ENCODE assay signal across 1 cellular context in the genomic region with DNA sequence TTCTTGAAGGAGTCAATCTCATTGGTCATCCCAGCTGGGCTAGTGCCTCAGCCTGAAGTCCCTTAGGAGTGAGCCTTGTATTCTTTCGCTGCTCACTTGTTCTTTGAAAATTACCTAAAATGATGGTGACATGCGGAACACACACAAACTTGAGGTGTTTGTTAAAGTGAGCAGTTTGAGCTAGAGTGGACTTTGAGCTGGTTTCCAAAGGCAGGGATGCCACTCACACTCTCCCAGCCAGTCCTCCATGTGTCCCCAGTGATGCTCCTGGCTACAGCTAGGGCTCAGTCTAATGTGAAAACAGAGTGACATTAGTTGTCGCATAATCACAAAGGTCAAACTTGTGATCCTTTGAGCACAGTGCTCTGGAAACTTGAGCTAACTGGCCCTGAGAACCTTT.
A peak's percentile ranks its signal among the peaks of the same experiment; 100 is the strongest.
TF ChIP-seq lines count a peak whose summit lies in the region.

No MANE protein-coding gene starts in this region.

TF ChIP-seq in HepG2, 621 proteins besides CTCF, POLR2A, EP300 and RAD21 (continued from another document and continues in another):
- TF ChIP-seq, protein P1, sequence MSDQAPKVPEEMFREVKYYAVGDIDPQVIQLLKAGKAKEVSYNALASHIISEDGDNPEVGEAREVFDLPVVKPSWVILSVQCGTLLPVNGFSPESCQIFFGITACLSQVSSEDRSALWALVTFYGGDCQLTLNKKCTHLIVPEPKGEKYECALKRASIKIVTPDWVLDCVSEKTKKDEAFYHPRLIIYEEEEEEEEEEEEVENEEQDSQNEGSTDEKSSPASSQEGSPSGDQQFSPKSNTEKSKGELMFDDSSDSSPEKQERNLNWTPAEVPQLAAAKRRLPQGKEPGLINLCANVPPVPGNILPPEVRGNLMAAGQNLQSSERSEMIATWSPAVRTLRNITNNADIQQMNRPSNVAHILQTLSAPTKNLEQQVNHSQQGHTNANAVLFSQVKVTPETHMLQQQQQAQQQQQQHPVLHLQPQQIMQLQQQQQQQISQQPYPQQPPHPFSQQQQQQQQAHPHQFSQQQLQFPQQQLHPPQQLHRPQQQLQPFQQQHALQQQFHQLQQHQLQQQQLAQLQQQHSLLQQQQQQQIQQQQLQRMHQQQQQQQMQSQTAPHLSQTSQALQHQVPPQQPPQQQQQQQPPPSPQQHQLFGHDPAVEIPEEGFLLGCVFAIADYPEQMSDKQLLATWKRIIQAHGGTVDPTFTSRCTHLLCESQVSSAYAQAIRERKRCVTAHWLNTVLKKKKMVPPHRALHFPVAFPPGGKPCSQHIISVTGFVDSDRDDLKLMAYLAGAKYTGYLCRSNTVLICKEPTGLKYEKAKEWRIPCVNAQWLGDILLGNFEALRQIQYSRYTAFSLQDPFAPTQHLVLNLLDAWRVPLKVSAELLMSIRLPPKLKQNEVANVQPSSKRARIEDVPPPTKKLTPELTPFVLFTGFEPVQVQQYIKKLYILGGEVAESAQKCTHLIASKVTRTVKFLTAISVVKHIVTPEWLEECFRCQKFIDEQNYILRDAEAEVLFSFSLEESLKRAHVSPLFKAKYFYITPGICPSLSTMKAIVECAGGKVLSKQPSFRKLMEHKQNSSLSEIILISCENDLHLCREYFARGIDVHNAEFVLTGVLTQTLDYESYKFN (CRISPR knock-in tag; conservative IDR thresholded peaks at IDR 0.05) = peak; percentile 23; the same call in 1 of the 2 replicates
- no peak for TF ChIP-seq ZNF451 (CRISPR knock-in tag; IDR thresholded peaks at IDR 0.05)
- TF ChIP-seq TMF1 (CRISPR knock-in tag; IDR thresholded peaks at IDR 0.05; ENCODE audit: low read depth) = no peak
- TF ChIP-seq ZNF670 (CRISPR knock-in tag; IDR thresholded peaks at IDR 0.05; ENCODE audit: borderline replicate concordance) = no peak
- TF ChIP-seq THAP11 (CRISPR knock-in tag; IDR thresholded peaks at IDR 0.05) = 0 out of 2 replicates have a peak, but pooled peaks have one; percentile 12
- no peak for TF ChIP-seq ZNF776 (CRISPR knock-in tag; IDR thresholded peaks at IDR 0.05)
- TF ChIP-seq MED1 (CRISPR knock-in tag; IDR thresholded peaks at IDR 0.05) = peak; percentile 45; the same call in 1 of the 2 replicates
- TF ChIP-seq, protein P2, sequence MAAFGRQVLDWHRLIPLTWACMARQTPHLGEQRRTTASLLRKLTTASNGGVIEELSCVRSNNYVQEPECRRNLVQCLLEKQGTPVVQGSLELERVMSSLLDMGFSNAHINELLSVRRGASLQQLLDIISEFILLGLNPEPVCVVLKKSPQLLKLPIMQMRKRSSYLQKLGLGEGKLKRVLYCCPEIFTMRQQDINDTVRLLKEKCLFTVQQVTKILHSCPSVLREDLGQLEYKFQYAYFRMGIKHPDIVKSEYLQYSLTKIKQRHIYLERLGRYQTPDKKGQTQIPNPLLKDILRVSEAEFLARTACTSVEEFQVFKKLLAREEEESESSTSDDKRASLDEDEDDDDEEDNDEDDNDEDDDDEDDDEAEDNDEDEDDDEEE (CRISPR knock-in tag; IDR thresholded peaks at IDR 0.05) = 0 out of 2 replicates have a peak, but pooled peaks have one; percentile 41
- TF ChIP-seq, protein P3, sequence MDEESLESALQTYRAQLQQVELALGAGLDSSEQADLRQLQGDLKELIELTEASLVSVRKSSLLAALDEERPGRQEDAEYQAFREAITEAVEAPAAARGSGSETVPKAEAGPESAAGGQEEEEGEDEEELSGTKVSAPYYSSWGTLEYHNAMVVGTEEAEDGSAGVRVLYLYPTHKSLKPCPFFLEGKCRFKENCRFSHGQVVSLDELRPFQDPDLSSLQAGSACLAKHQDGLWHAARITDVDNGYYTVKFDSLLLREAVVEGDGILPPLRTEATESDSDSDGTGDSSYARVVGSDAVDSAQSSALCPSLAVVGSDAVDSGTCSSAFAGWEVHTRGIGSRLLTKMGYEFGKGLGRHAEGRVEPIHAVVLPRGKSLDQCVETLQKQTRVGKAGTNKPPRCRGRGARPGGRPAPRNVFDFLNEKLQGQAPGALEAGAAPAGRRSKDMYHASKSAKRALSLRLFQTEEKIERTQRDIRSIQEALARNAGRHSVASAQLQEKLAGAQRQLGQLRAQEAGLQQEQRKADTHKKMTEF (CRISPR knock-in tag; IDR thresholded peaks at IDR 0.05) = no peak
- TF ChIP-seq NCOA5 (CRISPR knock-in tag; IDR thresholded peaks at IDR 0.05) = no peak
- no peak for TF ChIP-seq ZNF570 (CRISPR knock-in tag; IDR thresholded peaks at IDR 0.05; ENCODE audit: borderline replicate concordance)
- no peak for TF ChIP-seq ATF7-NPFF (CRISPR knock-in tag; IDR thresholded peaks at IDR 0.05; ENCODE audit: low read depth)
- TF ChIP-seq, protein P4, sequence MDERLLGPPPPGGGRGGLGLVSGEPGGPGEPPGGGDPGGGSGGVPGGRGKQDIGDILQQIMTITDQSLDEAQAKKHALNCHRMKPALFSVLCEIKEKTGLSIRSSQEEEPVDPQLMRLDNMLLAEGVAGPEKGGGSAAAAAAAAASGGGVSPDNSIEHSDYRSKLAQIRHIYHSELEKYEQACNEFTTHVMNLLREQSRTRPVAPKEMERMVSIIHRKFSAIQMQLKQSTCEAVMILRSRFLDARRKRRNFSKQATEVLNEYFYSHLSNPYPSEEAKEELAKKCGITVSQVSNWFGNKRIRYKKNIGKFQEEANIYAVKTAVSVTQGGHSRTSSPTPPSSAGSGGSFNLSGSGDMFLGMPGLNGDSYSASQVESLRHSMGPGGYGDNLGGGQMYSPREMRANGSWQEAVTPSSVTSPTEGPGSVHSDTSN (CRISPR knock-in tag; IDR thresholded peaks at IDR 0.05) = peak; percentile 53; the same call in 1 of the 2 replicates
- no peak for TF ChIP-seq GTF3A (CRISPR knock-in tag; conservative IDR thresholded peaks at IDR 0.05)
- no peak for TF ChIP-seq EEA1 (CRISPR knock-in tag; IDR thresholded peaks at IDR 0.05; ENCODE audit: borderline replicate concordance)
- TF ChIP-seq, protein P5, sequence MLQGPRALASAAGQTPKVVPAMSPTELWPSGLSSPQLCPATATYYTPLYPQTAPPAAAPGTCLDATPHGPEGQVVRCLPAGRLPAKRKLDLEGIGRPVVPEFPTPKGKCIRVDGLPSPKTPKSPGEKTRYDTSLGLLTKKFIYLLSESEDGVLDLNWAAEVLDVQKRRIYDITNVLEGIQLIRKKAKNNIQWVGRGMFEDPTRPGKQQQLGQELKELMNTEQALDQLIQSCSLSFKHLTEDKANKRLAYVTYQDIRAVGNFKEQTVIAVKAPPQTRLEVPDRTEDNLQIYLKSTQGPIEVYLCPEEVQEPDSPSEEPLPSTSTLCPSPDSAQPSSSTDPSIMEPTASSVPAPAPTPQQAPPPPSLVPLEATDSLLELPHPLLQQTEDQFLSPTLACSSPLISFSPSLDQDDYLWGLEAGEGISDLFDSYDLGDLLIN (CRISPR knock-in tag; IDR thresholded peaks at IDR 0.05; ENCODE audit: borderline replicate concordance) = no peak
- no peak for TF ChIP-seq ZFP41 (CRISPR knock-in tag; IDR thresholded peaks at IDR 0.05; ENCODE audit: borderline replicate concordance)
- no peak for TF ChIP-seq ELF4 (CRISPR knock-in tag; IDR thresholded peaks at IDR 0.05; ENCODE audit: borderline replicate concordance)
- TF ChIP-seq ZNF569 (CRISPR knock-in tag; IDR thresholded peaks at IDR 0.05; ENCODE audit: borderline replicate concordance) = no peak
- TF ChIP-seq ZNF790 (CRISPR knock-in tag; IDR thresholded peaks at IDR 0.05; ENCODE audit: borderline replicate concordance) = no peak
- no peak for TF ChIP-seq SIN3B (IDR thresholded peaks at IDR 0.05; ENCODE audit: low read length)
- TF ChIP-seq NRL (CRISPR knock-in tag; IDR thresholded peaks at IDR 0.05; ENCODE audit: borderline replicate concordance) = no peak
- 0 out of 2 replicates have a peak, but pooled peaks have one; percentile 26 for TF ChIP-seq ZNF563 (CRISPR knock-in tag; IDR thresholded peaks at IDR 0.05)
- TF ChIP-seq FOXM1 (CRISPR knock-in tag; IDR thresholded peaks at IDR 0.05) = no peak
- no peak for TF ChIP-seq ZNF124 (CRISPR knock-in tag; IDR thresholded peaks at IDR 0.05)
- TF ChIP-seq CEBPB (IDR thresholded peaks at IDR 0.05; ENCODE audit: borderline replicate concordance, low read depth, low read length) = no peak
- TF ChIP-seq, protein P6, sequence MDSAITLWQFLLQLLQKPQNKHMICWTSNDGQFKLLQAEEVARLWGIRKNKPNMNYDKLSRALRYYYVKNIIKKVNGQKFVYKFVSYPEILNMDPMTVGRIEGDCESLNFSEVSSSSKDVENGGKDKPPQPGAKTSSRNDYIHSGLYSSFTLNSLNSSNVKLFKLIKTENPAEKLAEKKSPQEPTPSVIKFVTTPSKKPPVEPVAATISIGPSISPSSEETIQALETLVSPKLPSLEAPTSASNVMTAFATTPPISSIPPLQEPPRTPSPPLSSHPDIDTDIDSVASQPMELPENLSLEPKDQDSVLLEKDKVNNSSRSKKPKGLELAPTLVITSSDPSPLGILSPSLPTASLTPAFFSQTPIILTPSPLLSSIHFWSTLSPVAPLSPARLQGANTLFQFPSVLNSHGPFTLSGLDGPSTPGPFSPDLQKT (CRISPR knock-in tag; IDR thresholded peaks at IDR 0.05; ENCODE audit: borderline replicate concordance) = no peak
- no peak for TF ChIP-seq DNMT1 (CRISPR knock-in tag; IDR thresholded peaks at IDR 0.05)
- no peak for TF ChIP-seq ISX (CRISPR knock-in tag; conservative IDR thresholded peaks at IDR 0.05)
- no peak for TF ChIP-seq ZNF546 (CRISPR knock-in tag; conservative IDR thresholded peaks at IDR 0.05)
- TF ChIP-seq ZNF33B (CRISPR knock-in tag; IDR thresholded peaks at IDR 0.05) = no peak
- no peak for TF ChIP-seq PRMT3 (CRISPR knock-in tag; IDR thresholded peaks at IDR 0.05; ENCODE audit: borderline replicate concordance, low read depth)
- TF ChIP-seq HOXA3 (CRISPR knock-in tag; IDR thresholded peaks at IDR 0.05) = peak; percentile 26; the same call in 1 of the 2 replicates
- TF ChIP-seq ZNF232 (CRISPR knock-in tag; IDR thresholded peaks at IDR 0.05; ENCODE audit: borderline replicate concordance) = no peak
- no peak for TF ChIP-seq MBD4 (IDR thresholded peaks at IDR 0.05; ENCODE audit: borderline replicate concordance, low read length)
- TF ChIP-seq CBX5 (CRISPR knock-in tag; IDR thresholded peaks at IDR 0.05; ENCODE audit: borderline replicate concordance) = no peak
- TF ChIP-seq ZNF746 (CRISPR knock-in tag; IDR thresholded peaks at IDR 0.05) = no peak
- no peak for TF ChIP-seq ZNF143 (CRISPR knock-in tag; IDR thresholded peaks at IDR 0.05)
- TF ChIP-seq KAT2B (IDR thresholded peaks at IDR 0.05; ENCODE audit: borderline replicate concordance, low read depth, low read length) = no peak
- no peak for TF ChIP-seq ZNF652 (CRISPR knock-in tag; IDR thresholded peaks at IDR 0.05; ENCODE audit: borderline replicate concordance, low read depth)
- TF ChIP-seq ZNF263 (CRISPR knock-in tag; IDR thresholded peaks at IDR 0.05) = peak; percentile 89
- TF ChIP-seq LCORL (IDR thresholded peaks at IDR 0.05) = no peak
- no peak for TF ChIP-seq LCORL (CRISPR knock-in tag; IDR thresholded peaks at IDR 0.05)
- no peak for TF ChIP-seq THYN1 (CRISPR knock-in tag; IDR thresholded peaks at IDR 0.05; ENCODE audit: borderline replicate concordance, low read depth)
- TF ChIP-seq TCF12 (IDR thresholded peaks at IDR 0.05) = no peak
- no peak for TF ChIP-seq TCF12 (CRISPR knock-in tag; IDR thresholded peaks at IDR 0.05)
- TF ChIP-seq, protein P7, sequence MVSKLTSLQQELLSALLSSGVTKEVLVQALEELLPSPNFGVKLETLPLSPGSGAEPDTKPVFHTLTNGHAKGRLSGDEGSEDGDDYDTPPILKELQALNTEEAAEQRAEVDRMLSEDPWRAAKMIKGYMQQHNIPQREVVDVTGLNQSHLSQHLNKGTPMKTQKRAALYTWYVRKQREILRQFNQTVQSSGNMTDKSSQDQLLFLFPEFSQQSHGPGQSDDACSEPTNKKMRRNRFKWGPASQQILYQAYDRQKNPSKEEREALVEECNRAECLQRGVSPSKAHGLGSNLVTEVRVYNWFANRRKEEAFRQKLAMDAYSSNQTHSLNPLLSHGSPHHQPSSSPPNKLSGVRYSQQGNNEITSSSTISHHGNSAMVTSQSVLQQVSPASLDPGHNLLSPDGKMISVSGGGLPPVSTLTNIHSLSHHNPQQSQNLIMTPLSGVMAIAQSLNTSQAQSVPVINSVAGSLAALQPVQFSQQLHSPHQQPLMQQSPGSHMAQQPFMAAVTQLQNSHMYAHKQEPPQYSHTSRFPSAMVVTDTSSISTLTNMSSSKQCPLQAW (CRISPR knock-in tag; IDR thresholded peaks at IDR 0.05) = no peak
- TF ChIP-seq, protein P8, sequence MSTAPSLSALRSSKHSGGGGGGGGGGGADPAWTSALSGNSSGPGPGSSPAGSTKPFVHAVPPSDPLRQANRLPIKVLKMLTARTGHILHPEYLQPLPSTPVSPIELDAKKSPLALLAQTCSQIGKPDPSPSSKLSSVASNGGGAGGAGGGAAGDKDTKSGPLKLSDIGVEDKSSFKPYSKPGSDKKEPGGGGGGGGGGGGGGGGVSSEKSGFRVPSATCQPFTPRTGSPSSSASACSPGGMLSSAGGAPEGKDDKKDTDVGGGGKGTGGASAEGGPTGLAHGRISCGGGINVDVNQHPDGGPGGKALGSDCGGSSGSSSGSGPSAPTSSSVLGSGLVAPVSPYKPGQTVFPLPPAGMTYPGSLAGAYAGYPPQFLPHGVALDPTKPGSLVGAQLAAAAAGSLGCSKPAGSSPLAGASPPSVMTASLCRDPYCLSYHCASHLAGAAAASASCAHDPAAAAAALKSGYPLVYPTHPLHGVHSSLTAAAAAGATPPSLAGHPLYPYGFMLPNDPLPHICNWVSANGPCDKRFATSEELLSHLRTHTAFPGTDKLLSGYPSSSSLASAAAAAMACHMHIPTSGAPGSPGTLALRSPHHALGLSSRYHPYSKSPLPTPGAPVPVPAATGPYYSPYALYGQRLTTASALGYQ (CRISPR knock-in tag; IDR thresholded peaks at IDR 0.05) = no peak
- no peak for TF ChIP-seq RXRA (CRISPR knock-in tag; IDR thresholded peaks at IDR 0.05)
- no peak for TF ChIP-seq ZNF367 (CRISPR knock-in tag; IDR thresholded peaks at IDR 0.05; ENCODE audit: borderline replicate concordance)
- TF ChIP-seq SYNCRIP (IDR thresholded peaks at IDR 0.05; ENCODE audit: insufficient read depth, low read depth, low read length) = no peak
- TF ChIP-seq ZNF839 (CRISPR knock-in tag; IDR thresholded peaks at IDR 0.05; ENCODE audit: borderline replicate concordance) = no peak
- no peak for TF ChIP-seq ZMAT3 (CRISPR knock-in tag; conservative IDR thresholded peaks at IDR 0.05)
- no peak for TF ChIP-seq ARNT (IDR thresholded peaks at IDR 0.05)
- TF ChIP-seq, protein P9, sequence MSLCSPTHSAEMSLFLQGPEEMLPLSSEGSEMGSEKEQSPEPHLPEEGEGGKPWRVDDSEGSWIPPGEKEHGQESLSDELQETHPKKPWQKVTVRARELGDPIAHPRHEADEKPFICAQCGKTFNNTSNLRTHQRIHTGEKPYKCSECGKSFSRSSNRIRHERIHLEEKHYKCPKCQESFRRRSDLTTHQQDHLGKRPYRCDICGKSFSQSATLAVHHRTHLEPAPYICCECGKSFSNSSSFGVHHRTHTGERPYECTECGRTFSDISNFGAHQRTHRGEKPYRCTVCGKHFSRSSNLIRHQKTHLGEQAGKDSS (CRISPR knock-in tag; IDR thresholded peaks at IDR 0.05; ENCODE audit: borderline replicate concordance, low read depth) = peak; percentile 36; the same call in 1 of the 2 replicates
- TF ChIP-seq TOE1 (CRISPR knock-in tag; IDR thresholded peaks at IDR 0.05) = no peak
